In genomic region chr19:36051236-36051635, GRCh38 we compare ENCODE assay signal across 1 cellular context.
A peak's percentile ranks its signal among the peaks of the same experiment; 100 is the strongest.
TF ChIP-seq lines count a peak whose summit lies in the region.

No MANE protein-coding gene starts in this region.

TF ChIP-seq in HEK293, 187 proteins besides CTCF, POLR2A, EP300 and RAD21 (continued from another document):
- TF ChIP-seq ZNF518A (tag by site-specific recombination; conservative IDR thresholded peaks at IDR 0.05; ENCODE audit: low read depth): no peak
- TF ChIP-seq ZNF26 (tag by site-specific recombination; IDR thresholded peaks at IDR 0.05): no peak
- TF ChIP-seq ZNF501 (tag by site-specific recombination; IDR thresholded peaks at IDR 0.05): no peak
- no peak for TF ChIP-seq ZNF529 (tag by site-specific recombination; IDR thresholded peaks at IDR 0.05; ENCODE audit: insufficient replicate concordance)
- no peak for TF ChIP-seq GLI2 (tag by site-specific recombination; IDR thresholded peaks at IDR 0.05; ENCODE audit: borderline replicate concordance, low read depth)
- no peak for TF ChIP-seq ZNF248 (tag by site-specific recombination; IDR thresholded peaks at IDR 0.05)
- no peak for TF ChIP-seq MYNN (tag by site-specific recombination; IDR thresholded peaks at IDR 0.05; ENCODE audit: borderline replicate concordance)
- TF ChIP-seq PRDM4 (tag by site-specific recombination; IDR thresholded peaks at IDR 0.05): no peak
- no peak for TF ChIP-seq ZNF544 (tag by site-specific recombination; IDR thresholded peaks at IDR 0.05)
- 0 out of 2 replicates have a peak, but pooled peaks have one; percentile 13 for TF ChIP-seq ZNF18 (tag by site-specific recombination; IDR thresholded peaks at IDR 0.05)
- TF ChIP-seq ZNF433 (tag by site-specific recombination; IDR thresholded peaks at IDR 0.05; ENCODE audit: low read depth): no peak
- TF ChIP-seq PBX3 (CRISPR knock-in tag; IDR thresholded peaks at IDR 0.05): no peak
TF ChIP-seq in HEK293: peak in this region for 5.
